In the genomic region with DNA sequence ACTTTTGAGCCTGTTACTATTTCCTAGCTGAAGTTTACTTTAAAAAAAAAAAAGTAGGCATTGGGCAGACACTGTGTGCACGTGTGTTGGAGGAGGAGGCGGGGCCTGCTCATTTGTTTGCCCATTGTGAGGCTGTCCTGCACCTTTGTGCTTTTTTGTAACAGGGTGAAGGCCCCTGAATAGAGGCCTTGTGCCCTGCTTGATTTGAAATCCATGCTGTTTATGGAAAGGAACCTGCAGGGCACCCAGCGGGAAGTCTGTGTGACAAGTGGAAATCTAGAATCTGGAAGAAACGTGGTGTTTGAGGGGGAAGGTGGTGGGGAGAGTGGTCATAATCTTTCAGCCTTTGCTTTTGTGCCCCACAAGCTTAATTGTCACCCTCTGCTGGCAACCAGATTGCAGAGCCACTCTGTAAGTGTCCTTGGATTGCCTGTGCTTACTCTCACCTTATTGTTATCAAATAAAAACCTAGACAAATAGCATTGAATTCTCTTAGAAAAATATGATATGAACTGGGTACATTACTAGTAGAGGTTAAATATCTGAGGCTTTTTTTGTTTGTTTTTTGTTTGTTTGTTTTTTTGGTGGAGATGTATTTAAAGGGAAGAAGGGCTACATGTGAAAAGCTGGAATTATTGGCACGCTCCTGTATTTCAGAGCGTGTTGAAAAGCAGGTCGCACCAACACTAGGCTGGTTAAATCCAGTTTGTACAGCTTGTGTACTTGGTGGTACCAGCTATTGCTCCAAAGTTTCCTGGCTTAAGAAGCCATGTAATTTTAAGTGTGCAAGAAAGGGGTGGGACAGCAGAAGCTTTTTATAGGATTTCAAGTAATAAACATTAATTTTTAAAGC, we compare ENCODE assay signal across 8 cellular contexts.
A peak's percentile ranks its signal among the peaks of the same experiment; 100 is the strongest.
DNase-seq lines count a peak whose midpoint lies in the region; ATAC-seq and TF ChIP-seq lines count a peak whose summit lies in the region.

No MANE protein-coding gene starts in this region.

- CTCF ChIA-PET in mammary epithelial cell (lab: Charles Lee; ENCODE audit: low non-redundant PET), result no interaction called here

- H3K79me2 ChIP-seq in mammary epithelial cell (ENCODE audit: insufficient read depth, low read length), result peaks cover 40% of the 10 kb centered on the region

- H3K9ac ChIP-seq in mammary epithelial cell (ENCODE audit: insufficient read depth, low read length), result no peak overlapping the region
- peak overlapping the region in 1 of 2 donors; percentile 51 for H3K9ac ChIP-seq in mucosa of rectum (ENCODE audit: low read depth in 1 of 2, low read length in 2 of 2)

- H3K9me3 ChIP-seq in mammary epithelial cell (replicated peaks; ENCODE audit: insufficient read depth, low read length), result no peaks in the 10 kb centered on the region
- H3K9me3 ChIP-seq in mucosa of rectum (ENCODE audit: control insufficient read depth in 2 of 2, low read length in 2 of 2), result no peaks in the 10 kb centered on the region
- no peaks in the 10 kb centered on the region for H3K9me3 ChIP-seq in SJCRH30 (replicated peaks)

- dilution Hi-C loops in mammary epithelial cell (cut with HindIII; ENCODE audit: low sequenced_read_pairs), result no loop called here

- intact Hi-C loops in mammary epithelial cell (cut with micrococcal nuclease), result no loop called here

- H3K27ac ChIP-seq in mammary epithelial cell (ENCODE audit: insufficient read depth, low read depth, low read length), result no peak overlapping the region
- peak overlapping the region; percentile 12 to 67 for H3K27ac ChIP-seq in mucosa of rectum (ENCODE audit: low read depth in 2 of 2, low read length in 2 of 2)
- H3K27ac ChIP-seq in SJCRH30, result no peak overlapping the region

- H3K4me1 ChIP-seq in mammary epithelial cell (ENCODE audit: insufficient read depth, low read length) (peaks cover 15% of the 10 kb centered on the region), mucosa of rectum (ENCODE audit: control insufficient read depth in 2 of 2, insufficient read depth in 2 of 2, low read length in 2 of 2) (peaks cover 13 to 20% of the 10 kb centered on the region in 2 donors), SJCRH30 (no peaks in the 10 kb centered on the region)

- H4K20me1 ChIP-seq in mammary epithelial cell (ENCODE audit: insufficient read depth, low read length), result no peaks in the 10 kb centered on the region

- ATAC-seq in HG02642 (IDR thresholded peaks at IDR 0.05; ENCODE audit: poor library complexity, unreplicated experiment) (no peak), GM19324 (IDR thresholded peaks at IDR 0.05; ENCODE audit: low FRiP score, unreplicated experiment) (no peak), GM18870 (IDR thresholded peaks at IDR 0.05; ENCODE audit: unreplicated experiment) (no peak)

- no TSS peak for BruUV-seq in mammary epithelial cell (replicated peaks; lab: Mats Ljungman, UMichigan)

- in situ Hi-C loops in mammary epithelial cell (cut with MboI; ENCODE audit: low sequenced_read_pairs in 2 of 2), result no loop called here

- DNase-seq in DMS53 (lab: John Stamatoyannopoulos, UW) (peak; percentile 81), NCI-H187 (lab: John Stamatoyannopoulos, UW) (peak; percentile 22 to 40), mammary epithelial cell (no peak), SJCRH30 (no peak)

- H3K4me3 ChIP-seq in mammary epithelial cell (replicated peaks in 1 of 3; ENCODE audit: insufficient read depth in 1 of 3, low read depth in 2 of 3, low read length in 3 of 3), result no peak overlapping the region
- peak overlapping the region in 1 of 2 donors; percentile 6 for H3K4me3 ChIP-seq in mucosa of rectum (ENCODE audit: low read length in 2 of 2)
- no peak overlapping the region for H3K4me3 ChIP-seq in SJCRH30

- H3K27me3 ChIP-seq in mammary epithelial cell (ENCODE audit: insufficient read depth, low read length), result no peaks in the 10 kb centered on the region
- no peaks in the 10 kb centered on the region for H3K27me3 ChIP-seq in mucosa of rectum (ENCODE audit: control insufficient read depth in 2 of 2, insufficient read depth in 2 of 2, low read length in 2 of 2)
- no peaks in the 10 kb centered on the region for H3K27me3 ChIP-seq in SJCRH30

- no peak for TF ChIP-seq CTCF in mammary epithelial cell (conservative IDR thresholded peaks at IDR 0.05 in 1 of 2, IDR thresholded peaks at IDR 0.05 in 1 of 2; ENCODE audit: extremely low read depth in 1 of 2, insufficient read depth in 1 of 2, low read depth in 1 of 2, low read length in 2 of 2)

- WGBS in mammary epithelial cell (ENCODE audit: low coverage, missing lambda C conversion rate), result 27% methylated on average over 7 of the region's 7 CpGs

- peak overlapping the region; percentile 61 for H3K4me2 ChIP-seq in mammary epithelial cell (ENCODE audit: insufficient read depth, low read depth, low read length)

- H2AFZ ChIP-seq in mammary epithelial cell (ENCODE audit: low read depth, low read length), result no peak overlapping the region

- no peaks in the 10 kb centered on the region for H3K36me3 ChIP-seq in mammary epithelial cell (ENCODE audit: insufficient read depth, low read length)
- H3K36me3 ChIP-seq in mucosa of rectum (ENCODE audit: control insufficient read depth in 2 of 2, insufficient read depth in 2 of 2, low read length in 2 of 2), result peaks cover 0 to 4% of the 10 kb centered on the region in 2 donors
- no peaks in the 10 kb centered on the region for H3K36me3 ChIP-seq in SJCRH30

Comparison
In these comparisons a context has a peak if more than half of its experiments do, and no peak if none do; other contexts are left out.
1. DNase-seq: peak in DMS53 (single experiment) and NCI-H187 (2 of 2); none in mammary epithelial cell (single experiment) and SJCRH30 (0 of 2).
2. H3K27ac ChIP-seq: peak in mucosa of rectum (2 of 2); none in mammary epithelial cell (single experiment) and SJCRH30 (single experiment).